Comparison of ENCODE assay signal across 9 cellular contexts in genomic region chr9:104993291-104993963, GRCh38.
DNase-seq lines count a peak whose midpoint lies in the region; ATAC-seq and TF ChIP-seq lines count a peak whose summit lies in the region.
"Had no signal": no experiment of that assay in that cellular context is flagged by ENCODE, and none has a peak within 500 bp of the region (broad histone marks: within the 10 kb centered on the region; RNA-seq: fewer than 3 reads in every experiment).

No MANE protein-coding gene starts in this region.

- H3K27me3 Mint-ChIP-seq in nephron progenitor cell (ENCODE audit: low read depth, poor library complexity), result no peaks in the 10 kb centered on the region
- H3K27me3 Mint-ChIP-seq: memory B cell had no signal

- ATAC-seq in gastroesophageal sphincter, result peak; percentile 67
- ATAC-seq in HG03025 (IDR thresholded peaks at IDR 0.05; ENCODE audit: low FRiP score, unreplicated experiment), result no peak
- no peak for ATAC-seq in GM18867 (IDR thresholded peaks at IDR 0.05; ENCODE audit: unreplicated experiment)

- H3K4me3 Mint-ChIP-seq in nephron progenitor cell, result peak overlapping the region; percentile 64
- H3K4me3 Mint-ChIP-seq: memory B cell had no signal

- H3K27ac ChIP-seq in gastroesophageal sphincter, result peak overlapping the region; percentile 77 to 96 (median 94)

- in situ Hi-C loops in SK-MEL-5 (cut with HindIII; ENCODE audit: low pct_unique_long_range_greater_than_20kb, low sequenced_read_pairs), result no loop called here

- H3K27me3 ChIP-seq in gastroesophageal sphincter, result no peaks in the 10 kb centered on the region

- peaks cover 62% of the 10 kb centered on the region for H3K4me1 Mint-ChIP-seq in nephron progenitor cell

- no peaks in the 10 kb centered on the region for H3K9me3 ChIP-seq in gastroesophageal sphincter

- TF ChIP-seq CTCF in gastroesophageal sphincter (IDR thresholded peaks at IDR 0.05), result no peak
- no peak for TF ChIP-seq CTCF in nephron progenitor cell (IDR thresholded peaks at IDR 0.05)

- H3K27ac Mint-ChIP-seq in nephron progenitor cell, result peak overlapping the region; percentile 27
- H3K27ac Mint-ChIP-seq: memory B cell had no signal

- TF ChIP-seq EP300 in gastroesophageal sphincter (IDR thresholded peaks at IDR 0.05), result no peak

- peak; percentile 78 for DNase-seq in Daoy (ENCODE audit: low read depth)
- DNase-seq in SK-MEL-5 (ENCODE audit: low read depth, low spot score), result peak; percentile 77
- DNase-seq in nephron progenitor cell, result peak; percentile 26
- DNase-seq in GF-D8 (lab: John Stamatoyannopoulos, UW), result no peak
- DNase-seq in NCI-H446 (lab: John Stamatoyannopoulos, UW), result no peak

- no peaks in the 10 kb centered on the region for H3K36me3 ChIP-seq in gastroesophageal sphincter

- 12 to 40% methylated on average over 3 to 7 of the region's 9 CpGs for WGBS in gastroesophageal sphincter (ENCODE audit: low coverage in 1 of 2), 2 donors

- TF ChIP-seq POLR2A in gastroesophageal sphincter (IDR thresholded peaks at IDR 0.05), result no peak

- no peaks in the 10 kb centered on the region for H3K9me3 Mint-ChIP-seq in nephron progenitor cell
- H3K9me3 Mint-ChIP-seq: memory B cell had no signal

- no peak overlapping the region for H3K4me3 ChIP-seq in gastroesophageal sphincter

- H3K4me1 ChIP-seq in gastroesophageal sphincter, result peaks cover 18 to 46% (median 32%) of the 10 kb centered on the region in 3 donors

- H3K36me3 Mint-ChIP-seq in nephron progenitor cell (ENCODE audit: low read depth), result no peaks in the 10 kb centered on the region
- H3K36me3 Mint-ChIP-seq: memory B cell had no signal

Comparison
In these comparisons a context has a peak if more than half of its experiments do, and no peak if none do; other contexts are left out.
1. DNase-seq: peak in Daoy (single experiment), SK-MEL-5 (single experiment) and nephron progenitor cell (single experiment); none in GF-D8 (single experiment) and NCI-H446 (0 of 2).